ENCODE assay signal across 8 cellular contexts in genomic region chr6:32192608-32193039, GRCh38. TPM values are rescaled to one million over a fixed set of nuclear protein-coding genes. Genes with fewer than 3 reads are reported as not detected.
DNase-seq lines count a peak whose midpoint lies in the region; ATAC-seq and TF ChIP-seq lines count a peak whose summit lies in the region.

Gene GPSM3, minus strand, starts transcription at chr6:32192643. Its CDS starts 130 bp downstream, at chr6:32192513.

- no peaks in the 10 kb centered on the region for H4K20me1 ChIP-seq in GM23338 (replicated peaks; ENCODE audit: insufficient read depth)

- H3K4me3 Mint-ChIP-seq in GM23338, result peak within 1 kb of the TSS; percentile 54
- H3K4me3 Mint-ChIP-seq in stimulated activated naive B cell treated with anti-CD40 and anti-IgM and Interleukin-4, amounts not matched to agents 10 μg/mL and 1 μg/mL and 100 μg/mL, for 72 hours, result peak within 1 kb of the TSS; percentile 95 to 98

- intact Hi-C loops in ascending aorta (cut with DNase I), result no loop called here

- H3K4me1 ChIP-seq in GM23338 (ENCODE audit: insufficient read depth) (peaks cover 59% of the 10 kb centered on the region), SJCRH30 (peaks cover 10% of the 10 kb centered on the region), ascending aorta (peaks cover 8 to 30% of the 10 kb centered on the region in 2 donors)

- H3K27ac ChIP-seq in GM23338 (ENCODE audit: low read depth) (0 out of 2 replicates have a peak within 1 kb of the TSS, but pooled peaks have one; percentile 28), SJCRH30 (no peak within 1 kb of the TSS), ascending aorta (peak within 1 kb of the TSS; percentile 80 to 99)

- H3K36me3 Mint-ChIP-seq in GM23338 (ENCODE audit: low read depth), result peaks cover 14% of the 10 kb centered on the region
- H3K36me3 Mint-ChIP-seq in stimulated activated naive B cell treated with anti-CD40 and anti-IgM and Interleukin-4, amounts not matched to agents 10 μg/mL and 1 μg/mL and 100 μg/mL, for 72 hours, result peaks cover 22 to 37% of the 10 kb centered on the region in 2 donors

- TF ChIP-seq CTCF in GM23338 (conservative IDR thresholded peaks at IDR 0.05; ENCODE audit: low read depth in 2 of 2), result no peak
- TF ChIP-seq CTCF in ascending aorta (IDR thresholded peaks at IDR 0.05), result no peak
- TF ChIP-seq CTCF in kidney epithelial cell (IDR thresholded peaks at IDR 0.05; ENCODE audit: insufficient read depth, low read length, poor library complexity, severe bottlenecking), result no peak

- H3K36me3 ChIP-seq in GM23338 (ENCODE audit: insufficient read depth), result peaks cover under 1% of the 10 kb centered on the region; the same call in 1 of the 2 replicates
- no peaks in the 10 kb centered on the region for H3K36me3 ChIP-seq in SJCRH30
- H3K36me3 ChIP-seq in ascending aorta, result peaks cover 4 to 6% of the 10 kb centered on the region in 2 donors
- no peaks in the 10 kb centered on the region for H3K36me3 ChIP-seq in kidney epithelial cell (ENCODE audit: control insufficient read depth, insufficient read depth, low read length)

- H3K9me2 ChIP-seq in GM23338 (ENCODE audit: insufficient read depth), result no peaks in the 10 kb centered on the region

- no peak within 1 kb of the TSS for H2AFZ ChIP-seq in GM23338

- peaks cover 12% of the 10 kb centered on the region for H3K79me2 ChIP-seq in GM23338 (replicated peaks; ENCODE audit: insufficient read depth)

- H3K4me1 Mint-ChIP-seq in GM23338, result peaks cover 67% of the 10 kb centered on the region
- peaks cover 46 to 73% of the 10 kb centered on the region in 2 donors for H3K4me1 Mint-ChIP-seq in stimulated activated naive B cell treated with anti-CD40 and anti-IgM and Interleukin-4, amounts not matched to agents 10 μg/mL and 1 μg/mL and 100 μg/mL, for 72 hours

- peak; percentile 85 for DNase-seq in GM23338 (ENCODE audit: low spot score)
- peak; percentile 50 to 58 for DNase-seq in SJCRH30
- no peak for DNase-seq in ascending aorta (ENCODE audit: low spot score in 2 of 2)
- no peak for DNase-seq in kidney epithelial cell (ENCODE audit: low read depth)
- peak; percentile 41 for DNase-seq in stimulated activated naive B cell treated with anti-CD40 and anti-IgM and Interleukin-4, amounts not matched to agents 10 μg/mL and 1 μg/mL and 100 μg/mL, for 72 hours
- DNase-seq in NCI-H1105 treated with DMSO at 0.1 percent for 48 hours (lab: John Stamatoyannopoulos, UW), result no peak

- H3K4me3 ChIP-seq in GM23338 (peak within 1 kb of the TSS; percentile 43), SJCRH30 (no peak within 1 kb of the TSS), ascending aorta (peak within 1 kb of the TSS; percentile 24 to 98), kidney epithelial cell (ENCODE audit: low read depth, low read length) (no peak within 1 kb of the TSS)

- peaks cover 28% of the 10 kb centered on the region for H3K27me3 Mint-ChIP-seq in GM23338 (ENCODE audit: insufficient read depth, low read depth, poor library complexity)
- H3K27me3 Mint-ChIP-seq in stimulated activated naive B cell treated with anti-CD40 and anti-IgM and Interleukin-4, amounts not matched to agents 10 μg/mL and 1 μg/mL and 100 μg/mL, for 72 hours, result no peaks in the 10 kb centered on the region

- H3K4me2 ChIP-seq in GM23338, result peak within 1 kb of the TSS; percentile 78

- no peaks in the 10 kb centered on the region for H3K27me3 ChIP-seq in GM23338 (ENCODE audit: insufficient read depth)
- H3K27me3 ChIP-seq in SJCRH30, result no peaks in the 10 kb centered on the region
- no peaks in the 10 kb centered on the region for H3K27me3 ChIP-seq in ascending aorta
- no peaks in the 10 kb centered on the region for H3K27me3 ChIP-seq in kidney epithelial cell (ENCODE audit: control insufficient read depth, insufficient read depth, low read length)

- no peak for ATAC-seq in GM23338
- no peak for ATAC-seq in stimulated activated naive B cell treated with anti-CD40 and anti-IgM and Interleukin-4, amounts not matched to agents 10 μg/mL and 1 μg/mL and 100 μg/mL, for 72 hours (replicated peaks)
- ATAC-seq in HG02973 (IDR thresholded peaks at IDR 0.05; ENCODE audit: unreplicated experiment), result no peak
- no peak for ATAC-seq in HG02852 (IDR thresholded peaks at IDR 0.05; ENCODE audit: unreplicated experiment)

- H3K9me3 Mint-ChIP-seq in GM23338, result no peaks in the 10 kb centered on the region; the same call in 2 of the 3 replicates
- no peaks in the 10 kb centered on the region for H3K9me3 Mint-ChIP-seq in stimulated activated naive B cell treated with anti-CD40 and anti-IgM and Interleukin-4, amounts not matched to agents 10 μg/mL and 1 μg/mL and 100 μg/mL, for 72 hours

- H3K27ac Mint-ChIP-seq in GM23338, result peak within 1 kb of the TSS; percentile 81
- H3K27ac Mint-ChIP-seq in stimulated activated naive B cell treated with anti-CD40 and anti-IgM and Interleukin-4, amounts not matched to agents 10 μg/mL and 1 μg/mL and 100 μg/mL, for 72 hours, result peak within 1 kb of the TSS; percentile 97

- peaks cover 21% of the 10 kb centered on the region for H3F3A ChIP-seq in GM23338 (replicated peaks; ENCODE audit: low read depth)

- H3K9me3 ChIP-seq in SJCRH30 (replicated peaks) (no peaks in the 10 kb centered on the region), ascending aorta (no peaks in the 10 kb centered on the region)

TF ChIP-seq in GM23338, 12 proteins besides CTCF, POLR2A, EP300 and RAD21:
- TF ChIP-seq POLR2AphosphoS5 (IDR thresholded peaks at IDR 0.05; ENCODE audit: low read depth) (no peak), ZNF114 (CRISPR knock-in tag; IDR thresholded peaks at IDR 0.05) (no peak), ETS1 (IDR thresholded peaks at IDR 0.05) (0 out of 2 replicates have a peak, but pooled peaks have one; percentile 36), NANOG (IDR thresholded peaks at IDR 0.05; ENCODE audit: borderline replicate concordance) (no peak)
TF ChIP-seq in GM23338: peak in this region for 1.

RNA-seq across cellular contexts. Expression of gene GPSM3, which starts in this region (rescaled TPM):
- 4.7 and 7.8 TPM in 2 replicates for total RNA-seq in GM23338 (2014; rRNA removed; shearing (Covaris generic))
- polyA plus RNA-seq in GM23338 (2016; fragmentation: Nextera tagmentation; extraction: Ambion mirVana), result 5.5 and 5.9 TPM in 2 replicates
- 2.8 and 3.6 TPM in 2 replicates for total RNA-seq in SJCRH30 (2014; rRNA removed; shearing (Covaris generic))
- 19.4 TPM for total RNA-seq in ascending aorta
- 20.8 and 25.6 TPM in 2 replicates for total RNA-seq in kidney epithelial cell

Comparison
In these comparisons a context has a peak if more than half of its experiments do, and no peak if none do; other contexts are left out.
1. DNase-seq: peak in GM23338 (single experiment), SJCRH30 (2 of 2) and stimulated activated naive B cell treated with anti-CD40 and anti-IgM and Interleukin-4, amounts not matched to agents 10 μg/mL and 1 μg/mL and 100 μg/mL, for 72 hours (single experiment); none in ascending aorta (0 of 2), kidney epithelial cell (single experiment) and NCI-H1105 treated with DMSO at 0.1 percent for 48 hours (single experiment).
2. H3K4me3 ChIP-seq: peak in GM23338 (single experiment) and ascending aorta (2 of 2); none in SJCRH30 (single experiment) and kidney epithelial cell (single experiment).